ENCODE assay signal across 20 cellular contexts in the genomic region with DNA sequence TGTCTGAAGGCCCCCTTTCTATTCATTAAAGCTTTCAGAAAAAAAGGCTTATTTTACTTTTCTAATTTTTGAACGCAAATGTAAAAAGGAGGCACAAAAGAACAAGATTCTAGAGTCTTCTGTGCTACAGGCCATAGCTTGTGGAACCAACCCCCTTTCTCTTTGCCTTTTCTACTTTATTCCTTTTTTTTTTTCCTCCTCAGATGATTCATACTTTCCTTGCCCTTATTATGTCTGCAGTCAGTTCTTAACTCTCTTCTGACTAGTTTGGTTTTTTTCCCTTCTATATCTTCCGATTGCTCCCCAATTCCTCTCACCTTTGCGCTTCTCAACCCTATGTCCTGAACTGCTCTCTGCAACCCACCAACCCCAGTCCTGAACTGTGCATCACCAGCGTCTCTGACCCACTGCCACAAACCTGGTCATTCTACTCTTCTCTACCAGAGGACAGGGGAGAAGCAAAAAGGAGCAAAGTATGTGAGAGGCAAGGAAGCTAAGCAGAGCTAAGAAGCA. TPM values are rescaled to one million over a fixed set of nuclear protein-coding genes. Genes with fewer than 3 reads are reported as not detected.
DNase-seq lines count a peak whose midpoint lies in the region; ATAC-seq and TF ChIP-seq lines count a peak whose summit lies in the region.
"Had no signal": no experiment of that assay in that cellular context is flagged by ENCODE, and none has a peak within 500 bp of the region (broad histone marks: within the 10 kb centered on the region; RNA-seq: fewer than 3 reads in every experiment).

No MANE protein-coding gene starts in this region.

- 60 to 68% methylated on average over 4 of the region's 4 CpGs for WGBS in aorta, 2 donors

- H3K27me3 Mint-ChIP-seq in activated T-cell treated with anti-CD3 and anti-CD28 coated beads, Interleukin-2, amount 50 U/mL, for 72 hours (ENCODE audit: low read depth): no peaks in the 10 kb centered on the region
- no peaks in the 10 kb centered on the region for H3K27me3 Mint-ChIP-seq in activated T-cell treated with anti-CD3 and anti-CD28 coated beads, Interleukin-2, amount 50 U/mL, for 4 hours (ENCODE audit: low read depth)
- H3K27me3 Mint-ChIP-seq in activated T-helper 2 cell treated with anti-CD3 and anti-CD28 coated beads, Interferon-gamma antibody, Interleukin-2, Interleukin-4, amounts not matched to agents 10 μg/mL and 5 μg/mL and 100 μg/mL, durations not matched to agents 14 hours and 24 hours and 36 hours (ENCODE audit: low read depth): no peaks in the 10 kb centered on the region
- H3K27me3 Mint-ChIP-seq: CD4-positive, CD25-positive, alpha-beta regulatory T cell; memory B cell had no signal

- peaks cover 43% of the 10 kb centered on the region for H3K4me1 Mint-ChIP-seq in activated T-cell treated with anti-CD3 and anti-CD28 coated beads, Interleukin-2, amount 50 U/mL, for 72 hours (ENCODE audit: low read depth)
- peaks cover 31% of the 10 kb centered on the region for H3K4me1 Mint-ChIP-seq in activated T-cell treated with anti-CD3 and anti-CD28 coated beads, Interleukin-2, amount 50 U/mL, for 4 hours (ENCODE audit: low read depth)
- H3K4me1 Mint-ChIP-seq in activated T-helper 2 cell treated with anti-CD3 and anti-CD28 coated beads, Interferon-gamma antibody, Interleukin-2, Interleukin-4, amounts not matched to agents 10 μg/mL and 5 μg/mL and 100 μg/mL, durations not matched to agents 14 hours and 24 hours and 36 hours (ENCODE audit: low read depth): peaks cover 15% of the 10 kb centered on the region

- no peak for DNase-seq in activated T-cell treated with anti-CD3 and anti-CD28 coated beads, Interleukin-2, amount 50 U/mL, for 72 hours
- no peak for DNase-seq in activated T-cell treated with anti-CD3 and anti-CD28 coated beads, Interleukin-2, amount 50 U/mL, for 4 hours
- no peak for DNase-seq in activated T-helper 2 cell treated with anti-CD3 and anti-CD28 coated beads, Interferon-gamma antibody, Interleukin-2, Interleukin-4, amounts not matched to agents 10 μg/mL and 5 μg/mL and 100 μg/mL, durations not matched to agents 14 hours and 24 hours and 36 hours (ENCODE audit: low spot score)
- DNase-seq in fibroblast of mammary gland (ENCODE audit: low read depth) (peak; percentile 34), aorta (no peak), T-helper 1 cell (no peak), HCEC 1CT (no peak), SIG-M5 (lab: John Stamatoyannopoulos, UW) (no peak)
- DNase-seq: activated CD4-positive, alpha-beta T cell treated with anti-CD3 and anti-CD28 coated beads, Interleukin-2, amount 50 U/mL, for 4 hours; amniotic stem cell; CD4-positive, CD25-positive, alpha-beta regulatory T cell; DMS79; foreskin keratinocyte; kidney glomerular epithelial cell; NCI-H1694 treated with DMSO at 0.1 percent for 48 hours; psoas muscle; stimulated activated CD4-positive, alpha-beta T cell treated with anti-CD3 and anti-CD28 coated beads, Interleukin-4, amount 100 ng/mL, for 4 hours had no signal

- H3K4me3 ChIP-seq in fibroblast of mammary gland (ENCODE audit: control insufficient read depth, low read depth, low read length) (no peak overlapping the region), aorta (ENCODE audit: low read length in 2 of 2) (no peak overlapping the region)
- H3K4me3 ChIP-seq: psoas muscle, skin epidermis had no signal

- ATAC-seq in activated T-cell treated with anti-CD3 and anti-CD28 coated beads, Interleukin-2, amount 50 U/mL, for 72 hours (replicated peaks in 1 of 2): no peak
- ATAC-seq in activated T-cell treated with anti-CD3 and anti-CD28 coated beads, Interleukin-2, amount 50 U/mL, for 4 hours: no peak
- peak; percentile 58 for ATAC-seq in aorta (ENCODE audit: low FRiP score)
- ATAC-seq: foreskin keratinocyte, Panc1, psoas muscle had no signal

- H3K36me3 ChIP-seq in aorta (ENCODE audit: control insufficient read depth in 1 of 2, insufficient read depth in 2 of 2, low read length in 1 of 2): peaks cover 0 to 3% of the 10 kb centered on the region in 2 donors

- intact Hi-C loops in activated T-helper 2 cell treated with anti-CD3 and anti-CD28 coated beads, Interferon-gamma antibody, Interleukin-2, Interleukin-4, amounts not matched to agents 10 μg/mL and 5 μg/mL and 100 μg/mL, durations not matched to agents 14 hours and 24 hours and 36 hours (cut with micrococcal nuclease): no loop called here
- intact Hi-C loops in aorta (cut with DNase I): no loop called here

- peak overlapping the region in 1 of 2 donors; percentile 26 for H3K27ac ChIP-seq in aorta (ENCODE audit: low read depth in 1 of 2, low read length in 2 of 2)
- H3K27ac ChIP-seq: foreskin keratinocyte, psoas muscle had no signal

- no peak overlapping the region for H3K4me3 Mint-ChIP-seq in activated T-cell treated with anti-CD3 and anti-CD28 coated beads, Interleukin-2, amount 50 U/mL, for 72 hours
- no peak overlapping the region for H3K4me3 Mint-ChIP-seq in activated T-cell treated with anti-CD3 and anti-CD28 coated beads, Interleukin-2, amount 50 U/mL, for 4 hours
- no peak overlapping the region for H3K4me3 Mint-ChIP-seq in activated T-helper 2 cell treated with anti-CD3 and anti-CD28 coated beads, Interferon-gamma antibody, Interleukin-2, Interleukin-4, amounts not matched to agents 10 μg/mL and 5 μg/mL and 100 μg/mL, durations not matched to agents 14 hours and 24 hours and 36 hours (ENCODE audit: low read depth)
- H3K4me3 Mint-ChIP-seq: memory B cell had no signal

- H3K9me3 Mint-ChIP-seq in activated T-cell treated with anti-CD3 and anti-CD28 coated beads, Interleukin-2, amount 50 U/mL, for 72 hours: peaks cover 13 to 15% of the 10 kb centered on the region in 2 donors
- H3K9me3 Mint-ChIP-seq in activated T-cell treated with anti-CD3 and anti-CD28 coated beads, Interleukin-2, amount 50 U/mL, for 4 hours: peaks cover 8% of the 10 kb centered on the region
- peaks cover 35% of the 10 kb centered on the region for H3K9me3 Mint-ChIP-seq in activated T-helper 2 cell treated with anti-CD3 and anti-CD28 coated beads, Interferon-gamma antibody, Interleukin-2, Interleukin-4, amounts not matched to agents 10 μg/mL and 5 μg/mL and 100 μg/mL, durations not matched to agents 14 hours and 24 hours and 36 hours
- H3K9me3 Mint-ChIP-seq: memory B cell had no signal

- peaks cover 2% of the 10 kb centered on the region for H3K9me3 ChIP-seq in aorta (ENCODE audit: control insufficient read depth, low read length)
- H3K9me3 ChIP-seq: psoas muscle had no signal

- H3K4me1 ChIP-seq in aorta (ENCODE audit: control insufficient read depth in 1 of 2, insufficient read depth in 2 of 2, low read length in 2 of 2): peaks cover 0 to 3% of the 10 kb centered on the region in 2 donors
- H3K4me1 ChIP-seq: foreskin keratinocyte, psoas muscle had no signal

- peak overlapping the region; percentile 1 for H3K27ac Mint-ChIP-seq in activated T-cell treated with anti-CD3 and anti-CD28 coated beads, Interleukin-2, amount 50 U/mL, for 72 hours
- H3K27ac Mint-ChIP-seq in activated T-helper 2 cell treated with anti-CD3 and anti-CD28 coated beads, Interferon-gamma antibody, Interleukin-2, Interleukin-4, amounts not matched to agents 10 μg/mL and 5 μg/mL and 100 μg/mL, durations not matched to agents 14 hours and 24 hours and 36 hours: peak overlapping the region; percentile 8
- H3K27ac Mint-ChIP-seq: memory B cell had no signal

- H3K36me3 Mint-ChIP-seq in activated T-cell treated with anti-CD3 and anti-CD28 coated beads, Interleukin-2, amount 50 U/mL, for 72 hours (ENCODE audit: insufficient read depth in 2 of 2): peaks cover 16 to 29% of the 10 kb centered on the region in 2 donors
- H3K36me3 Mint-ChIP-seq in activated T-cell treated with anti-CD3 and anti-CD28 coated beads, Interleukin-2, amount 50 U/mL, for 4 hours (ENCODE audit: insufficient read depth): peaks cover 12% of the 10 kb centered on the region
- peaks cover 49% of the 10 kb centered on the region for H3K36me3 Mint-ChIP-seq in activated T-helper 2 cell treated with anti-CD3 and anti-CD28 coated beads, Interferon-gamma antibody, Interleukin-2, Interleukin-4, amounts not matched to agents 10 μg/mL and 5 μg/mL and 100 μg/mL, durations not matched to agents 14 hours and 24 hours and 36 hours (ENCODE audit: low read depth)

- TF ChIP-seq CTCF in fibroblast of mammary gland (conservative IDR thresholded peaks at IDR 0.05; ENCODE audit: control insufficient read depth, insufficient read depth, low read depth, low read length): no peak

- no peaks in the 10 kb centered on the region for H3K27me3 ChIP-seq in aorta (ENCODE audit: control insufficient read depth in 1 of 2, insufficient read depth in 2 of 2, low read length in 1 of 2)
- H3K27me3 ChIP-seq: foreskin keratinocyte had no signal

RNA-seq across cellular contexts. Expression of a gene that starts 56.9 kb away (rescaled TPM):
- total RNA-seq in activated T-cell treated with anti-CD3 and anti-CD28 coated beads, Interleukin-2, amount 50 U/mL, for 72 hours: 100 to 1,000 TPM; 198 to 237 TPM
- total RNA-seq in activated T-cell treated with anti-CD3 and anti-CD28 coated beads, Interleukin-2, amount 50 U/mL, for 4 hours: 100 to 1,000 TPM in 2 of 3 donors, 10 to 100 TPM in 1; 95.1 to 122 (median 101) TPM
- 281 and 287 TPM in 2 replicates for total RNA-seq in activated T-helper 2 cell treated with anti-CD3 and anti-CD28 coated beads, Interferon-gamma antibody, Interleukin-2, Interleukin-4, amounts not matched to agents 10 μg/mL and 5 μg/mL and 100 μg/mL, durations not matched to agents 14 hours and 24 hours and 36 hours
- 100 to 1,000 TPM; 107 to 118 TPM for total RNA-seq in aorta
- polyA plus RNA-seq in aorta: 10 to 100 TPM; 40.9 to 51.7 TPM
